29 cellular contexts compared by ENCODE assay signal in the genomic region with DNA sequence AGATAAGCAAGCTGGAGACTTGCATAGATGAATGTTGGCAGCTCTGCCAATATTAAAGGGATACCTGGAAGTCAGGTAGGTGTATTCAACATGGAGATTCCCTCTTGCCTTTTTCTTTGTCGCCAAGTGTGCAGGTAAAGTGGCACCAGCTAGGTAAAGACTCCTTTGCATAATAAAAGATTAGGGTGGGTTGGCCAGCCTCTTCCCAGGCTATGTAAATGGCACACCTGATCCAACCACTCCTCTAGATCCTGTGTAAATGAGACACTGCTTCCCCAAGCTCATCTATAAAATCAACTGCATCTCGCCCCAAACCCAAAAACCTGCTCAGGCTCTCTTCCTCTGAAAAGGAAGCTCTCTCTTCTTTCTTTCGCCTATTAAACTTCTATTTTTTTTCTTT.
"Had no signal": no experiment of that assay in that cellular context is flagged by ENCODE, and none has a peak within 500 bp of the region (broad histone marks: within the 10 kb centered on the region; RNA-seq: fewer than 3 reads in every experiment).

No MANE protein-coding gene starts in this region.

- ATAC-seq: natural killer cell; right lobe of liver; stimulated activated memory B cell treated with anti-CD40 and anti-IgM and Interleukin-4, amounts not matched to agents 10 μg/mL and 1 μg/mL and 100 μg/mL, for 72 hours; stimulated activated naive CD8-positive, alpha-beta T cell treated with anti-CD3 and anti-CD28 coated beads, Interleukin-15, amount 100 ng/mL, for 72 hours; upper lobe of right lung had no signal

- H3K9me3 ChIP-seq: neutrophil, right atrium auricular region, right lobe of liver, testis, thyroid gland, transverse colon, upper lobe of right lung had no signal

- H3K4me2 ChIP-seq: hepatocyte, neural progenitor cell, smooth muscle cell had no signal

- H3K9ac ChIP-seq: neural progenitor cell, parathyroid adenoma had no signal

- H3K27me3 Mint-ChIP-seq: naive B cell; progenitor cell of endocrine pancreas; stimulated activated memory B cell treated with anti-CD40 and anti-IgM and Interleukin-4, amounts not matched to agents 10 μg/mL and 1 μg/mL and 100 μg/mL, for 72 hours; stimulated activated naive CD8-positive, alpha-beta T cell treated with anti-CD3 and anti-CD28 coated beads, Interleukin-15, amount 100 ng/mL, for 72 hours had no signal

- H2AFZ ChIP-seq: hepatocyte, neural progenitor cell, parathyroid adenoma had no signal

- H3K79me2 ChIP-seq: hepatocyte, parathyroid adenoma had no signal

- H3K4me1 ChIP-seq: left ventricle myocardium inferior, neural progenitor cell, parathyroid adenoma, right atrium auricular region, right lobe of liver, testis, thyroid gland, transverse colon, upper lobe of right lung had no signal

- H3K36me3 ChIP-seq: left ventricle myocardium inferior, neural progenitor cell, neutrophil, right atrium auricular region, right lobe of liver, thyroid gland, transverse colon, upper lobe of right lung had no signal

- H3K4me3 ChIP-seq: hepatocyte, left ventricle myocardium inferior, lung, neural progenitor cell, right atrium auricular region, right lobe of liver, smooth muscle cell, testis, thyroid gland, transverse colon, upper lobe of right lung had no signal

- H3K4me1 Mint-ChIP-seq: mesothelial cell of epicardium; naive B cell; natural killer cell; nephron progenitor cell; neural progenitor cell; stimulated activated memory B cell treated with anti-CD40 and anti-IgM and Interleukin-4, amounts not matched to agents 10 μg/mL and 1 μg/mL and 100 μg/mL, for 72 hours; stimulated activated naive CD8-positive, alpha-beta T cell treated with anti-CD3 and anti-CD28 coated beads, Interleukin-15, amount 100 ng/mL, for 72 hours had no signal

- FAIRE-seq: urothelium cell line had no signal

- H3K27ac Mint-ChIP-seq: mesothelial cell of epicardium; naive B cell; natural killer cell; nephron progenitor cell; neural progenitor cell; progenitor cell of endocrine pancreas; stimulated activated memory B cell treated with anti-CD40 and anti-IgM and Interleukin-4, amounts not matched to agents 10 μg/mL and 1 μg/mL and 100 μg/mL, for 72 hours; stimulated activated naive CD8-positive, alpha-beta T cell treated with anti-CD3 and anti-CD28 coated beads, Interleukin-15, amount 100 ng/mL, for 72 hours had no signal

- H3K36me3 Mint-ChIP-seq: mesothelial cell of epicardium; naive B cell; natural killer cell; neural progenitor cell; stimulated activated memory B cell treated with anti-CD40 and anti-IgM and Interleukin-4, amounts not matched to agents 10 μg/mL and 1 μg/mL and 100 μg/mL, for 72 hours had no signal

- H3K27me3 ChIP-seq: hepatocyte, neural progenitor cell, neutrophil, right atrium auricular region, right lobe of liver, testis, thyroid gland, transverse colon, upper lobe of right lung had no signal

- DNase-seq: islet precursor cell; left ventricle myocardium inferior; mesendoderm; naive B cell; natural killer cell; nephron progenitor cell; occipital lobe; right lobe of liver; stimulated activated CD4-positive, alpha-beta T cell treated with anti-CD3 and anti-CD28 coated beads, Interleukin-1b, Interleukin-23, amount 100 ng/mL, for 48 hours; stimulated activated CD4-positive, alpha-beta T cell treated with anti-CD3 and anti-CD28 coated beads, Interleukin-2, amount 100 ng/mL, for 48 hours; stimulated activated CD4-positive, alpha-beta T cell treated with anti-CD3 and anti-CD28 coated beads, Interleukin-4, amount 100 ng/mL, for 4 hours; stimulated activated CD8-positive, alpha-beta memory T cell treated with anti-CD3 and anti-CD28 coated beads, Interleukin-4, amount 100 ng/mL, for 48 hours; stimulated activated naive CD4-positive, alpha-beta T cell treated with Interleukin-2 at 50 U/mL for 16 hours; stimulated activated naive CD8-positive, alpha-beta T cell treated with anti-CD3 and anti-CD28 coated beads, Interleukin-15, amount 100 ng/mL, for 72 hours; testis; thyroid gland; transverse colon; upper lobe of right lung had no signal

- H3K4me3 Mint-ChIP-seq: mesothelial cell of epicardium; naive B cell; natural killer cell; nephron progenitor cell; neural progenitor cell; stimulated activated memory B cell treated with anti-CD40 and anti-IgM and Interleukin-4, amounts not matched to agents 10 μg/mL and 1 μg/mL and 100 μg/mL, for 72 hours; stimulated activated naive CD8-positive, alpha-beta T cell treated with anti-CD3 and anti-CD28 coated beads, Interleukin-15, amount 100 ng/mL, for 72 hours had no signal

- H3K27ac ChIP-seq: hepatocyte, left ventricle myocardium inferior, neural progenitor cell, neutrophil, parathyroid adenoma, right atrium auricular region, right lobe of liver, testis, thyroid gland, transverse colon, upper lobe of right lung had no signal
